Comparison of ENCODE assay signal across 1 cellular context in the genomic region with DNA sequence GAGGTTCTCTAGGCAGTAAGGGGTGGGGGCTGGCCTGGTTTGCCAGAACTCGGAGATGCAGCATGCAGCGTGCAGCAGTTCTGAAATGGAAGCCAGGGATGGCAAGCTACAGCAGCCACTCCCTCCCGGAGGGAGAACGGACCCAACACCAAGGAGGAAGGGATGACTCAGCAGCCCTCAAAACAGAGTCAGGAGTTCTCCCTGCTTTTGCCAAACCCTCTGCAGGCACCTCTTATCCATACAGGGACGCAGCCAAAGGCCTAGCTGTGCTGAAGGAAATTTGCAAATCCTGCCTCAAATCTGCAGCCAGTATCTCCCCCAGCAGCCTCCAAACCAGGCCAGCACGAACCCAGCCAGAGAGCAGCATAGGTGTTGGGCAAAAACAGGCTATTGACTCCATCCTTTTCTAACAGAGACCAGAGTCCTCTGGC.
A peak's percentile ranks its signal among the peaks of the same experiment; 100 is the strongest.
TF ChIP-seq lines count a peak whose summit lies in the region.

No MANE protein-coding gene starts in this region.

TF ChIP-seq in HepG2, 621 proteins besides CTCF, POLR2A, EP300 and RAD21 (continued from another document):
- TF ChIP-seq ZSCAN31 (CRISPR knock-in tag; IDR thresholded peaks at IDR 0.05; ENCODE audit: low read depth) (no peak), ZNF292 (CRISPR knock-in tag; IDR thresholded peaks at IDR 0.05; ENCODE audit: borderline replicate concordance, low read depth) (0 out of 2 replicates have a peak, but pooled peaks have one; percentile 33), KLF11 (CRISPR knock-in tag; IDR thresholded peaks at IDR 0.05) (peak; percentile 49; the same call in 1 of the 2 replicates), MAFG (CRISPR knock-in tag; IDR thresholded peaks at IDR 0.05) (peak; percentile 83; the same call in 1 of the 2 replicates), MATR3 (CRISPR knock-in tag; IDR thresholded peaks at IDR 0.05) (no peak), KDM5B (CRISPR knock-in tag; IDR thresholded peaks at IDR 0.05; ENCODE audit: borderline replicate concordance) (peak; percentile 62; the same call in 1 of the 2 replicates), NFE2L1 (CRISPR knock-in tag; IDR thresholded peaks at IDR 0.05; ENCODE audit: borderline replicate concordance) (peak; percentile 87; the same call in 1 of the 2 replicates), GATAD2A (CRISPR knock-in tag; IDR thresholded peaks at IDR 0.05) (peak; percentile 8; the same call in 1 of the 2 replicates), ESRRA (CRISPR knock-in tag; IDR thresholded peaks at IDR 0.05; ENCODE audit: low read depth) (no peak), ZNF792 (CRISPR knock-in tag; IDR thresholded peaks at IDR 0.05) (peak; percentile 61; the same call in 1 of the 2 replicates), ZNF777 (CRISPR knock-in tag; IDR thresholded peaks at IDR 0.05) (no peak), ZNF232 (CRISPR knock-in tag; IDR thresholded peaks at IDR 0.05; ENCODE audit: borderline replicate concordance) (no peak), ZNF441 (CRISPR knock-in tag; IDR thresholded peaks at IDR 0.05; ENCODE audit: borderline replicate concordance) (no peak), ZNF572 (CRISPR knock-in tag; IDR thresholded peaks at IDR 0.05) (no peak), KDM5A (IDR thresholded peaks at IDR 0.05; ENCODE audit: borderline replicate concordance, low read length) (no peak), NFE2 (CRISPR knock-in tag; IDR thresholded peaks at IDR 0.05) (peak; percentile 82)
- TF ChIP-seq, protein P1, sequence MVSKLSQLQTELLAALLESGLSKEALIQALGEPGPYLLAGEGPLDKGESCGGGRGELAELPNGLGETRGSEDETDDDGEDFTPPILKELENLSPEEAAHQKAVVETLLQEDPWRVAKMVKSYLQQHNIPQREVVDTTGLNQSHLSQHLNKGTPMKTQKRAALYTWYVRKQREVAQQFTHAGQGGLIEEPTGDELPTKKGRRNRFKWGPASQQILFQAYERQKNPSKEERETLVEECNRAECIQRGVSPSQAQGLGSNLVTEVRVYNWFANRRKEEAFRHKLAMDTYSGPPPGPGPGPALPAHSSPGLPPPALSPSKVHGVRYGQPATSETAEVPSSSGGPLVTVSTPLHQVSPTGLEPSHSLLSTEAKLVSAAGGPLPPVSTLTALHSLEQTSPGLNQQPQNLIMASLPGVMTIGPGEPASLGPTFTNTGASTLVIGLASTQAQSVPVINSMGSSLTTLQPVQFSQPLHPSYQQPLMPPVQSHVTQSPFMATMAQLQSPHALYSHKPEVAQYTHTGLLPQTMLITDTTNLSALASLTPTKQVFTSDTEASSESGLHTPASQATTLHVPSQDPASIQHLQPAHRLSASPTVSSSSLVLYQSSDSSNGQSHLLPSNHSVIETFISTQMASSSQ (IDR thresholded peaks at IDR 0.05; ENCODE audit: low read depth), result no peak
- TF ChIP-seq, protein P1 (CRISPR knock-in tag; IDR thresholded peaks at IDR 0.05; ENCODE audit: borderline replicate concordance), result 0 out of 2 replicates have a peak, but pooled peaks have one; percentile 16
- TF ChIP-seq, protein P2, sequence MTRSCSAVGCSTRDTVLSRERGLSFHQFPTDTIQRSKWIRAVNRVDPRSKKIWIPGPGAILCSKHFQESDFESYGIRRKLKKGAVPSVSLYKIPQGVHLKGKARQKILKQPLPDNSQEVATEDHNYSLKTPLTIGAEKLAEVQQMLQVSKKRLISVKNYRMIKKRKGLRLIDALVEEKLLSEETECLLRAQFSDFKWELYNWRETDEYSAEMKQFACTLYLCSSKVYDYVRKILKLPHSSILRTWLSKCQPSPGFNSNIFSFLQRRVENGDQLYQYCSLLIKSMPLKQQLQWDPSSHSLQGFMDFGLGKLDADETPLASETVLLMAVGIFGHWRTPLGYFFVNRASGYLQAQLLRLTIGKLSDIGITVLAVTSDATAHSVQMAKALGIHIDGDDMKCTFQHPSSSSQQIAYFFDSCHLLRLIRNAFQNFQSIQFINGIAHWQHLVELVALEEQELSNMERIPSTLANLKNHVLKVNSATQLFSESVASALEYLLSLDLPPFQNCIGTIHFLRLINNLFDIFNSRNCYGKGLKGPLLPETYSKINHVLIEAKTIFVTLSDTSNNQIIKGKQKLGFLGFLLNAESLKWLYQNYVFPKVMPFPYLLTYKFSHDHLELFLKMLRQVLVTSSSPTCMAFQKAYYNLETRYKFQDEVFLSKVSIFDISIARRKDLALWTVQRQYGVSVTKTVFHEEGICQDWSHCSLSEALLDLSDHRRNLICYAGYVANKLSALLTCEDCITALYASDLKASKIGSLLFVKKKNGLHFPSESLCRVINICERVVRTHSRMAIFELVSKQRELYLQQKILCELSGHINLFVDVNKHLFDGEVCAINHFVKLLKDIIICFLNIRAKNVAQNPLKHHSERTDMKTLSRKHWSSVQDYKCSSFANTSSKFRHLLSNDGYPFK (CRISPR knock-in tag; IDR thresholded peaks at IDR 0.05; ENCODE audit: borderline replicate concordance), result no peak
- TF ChIP-seq, protein P3, sequence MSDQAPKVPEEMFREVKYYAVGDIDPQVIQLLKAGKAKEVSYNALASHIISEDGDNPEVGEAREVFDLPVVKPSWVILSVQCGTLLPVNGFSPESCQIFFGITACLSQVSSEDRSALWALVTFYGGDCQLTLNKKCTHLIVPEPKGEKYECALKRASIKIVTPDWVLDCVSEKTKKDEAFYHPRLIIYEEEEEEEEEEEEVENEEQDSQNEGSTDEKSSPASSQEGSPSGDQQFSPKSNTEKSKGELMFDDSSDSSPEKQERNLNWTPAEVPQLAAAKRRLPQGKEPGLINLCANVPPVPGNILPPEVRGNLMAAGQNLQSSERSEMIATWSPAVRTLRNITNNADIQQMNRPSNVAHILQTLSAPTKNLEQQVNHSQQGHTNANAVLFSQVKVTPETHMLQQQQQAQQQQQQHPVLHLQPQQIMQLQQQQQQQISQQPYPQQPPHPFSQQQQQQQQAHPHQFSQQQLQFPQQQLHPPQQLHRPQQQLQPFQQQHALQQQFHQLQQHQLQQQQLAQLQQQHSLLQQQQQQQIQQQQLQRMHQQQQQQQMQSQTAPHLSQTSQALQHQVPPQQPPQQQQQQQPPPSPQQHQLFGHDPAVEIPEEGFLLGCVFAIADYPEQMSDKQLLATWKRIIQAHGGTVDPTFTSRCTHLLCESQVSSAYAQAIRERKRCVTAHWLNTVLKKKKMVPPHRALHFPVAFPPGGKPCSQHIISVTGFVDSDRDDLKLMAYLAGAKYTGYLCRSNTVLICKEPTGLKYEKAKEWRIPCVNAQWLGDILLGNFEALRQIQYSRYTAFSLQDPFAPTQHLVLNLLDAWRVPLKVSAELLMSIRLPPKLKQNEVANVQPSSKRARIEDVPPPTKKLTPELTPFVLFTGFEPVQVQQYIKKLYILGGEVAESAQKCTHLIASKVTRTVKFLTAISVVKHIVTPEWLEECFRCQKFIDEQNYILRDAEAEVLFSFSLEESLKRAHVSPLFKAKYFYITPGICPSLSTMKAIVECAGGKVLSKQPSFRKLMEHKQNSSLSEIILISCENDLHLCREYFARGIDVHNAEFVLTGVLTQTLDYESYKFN (CRISPR knock-in tag; conservative IDR thresholded peaks at IDR 0.05), result peak; percentile 73
- TF ChIP-seq, protein P4, sequence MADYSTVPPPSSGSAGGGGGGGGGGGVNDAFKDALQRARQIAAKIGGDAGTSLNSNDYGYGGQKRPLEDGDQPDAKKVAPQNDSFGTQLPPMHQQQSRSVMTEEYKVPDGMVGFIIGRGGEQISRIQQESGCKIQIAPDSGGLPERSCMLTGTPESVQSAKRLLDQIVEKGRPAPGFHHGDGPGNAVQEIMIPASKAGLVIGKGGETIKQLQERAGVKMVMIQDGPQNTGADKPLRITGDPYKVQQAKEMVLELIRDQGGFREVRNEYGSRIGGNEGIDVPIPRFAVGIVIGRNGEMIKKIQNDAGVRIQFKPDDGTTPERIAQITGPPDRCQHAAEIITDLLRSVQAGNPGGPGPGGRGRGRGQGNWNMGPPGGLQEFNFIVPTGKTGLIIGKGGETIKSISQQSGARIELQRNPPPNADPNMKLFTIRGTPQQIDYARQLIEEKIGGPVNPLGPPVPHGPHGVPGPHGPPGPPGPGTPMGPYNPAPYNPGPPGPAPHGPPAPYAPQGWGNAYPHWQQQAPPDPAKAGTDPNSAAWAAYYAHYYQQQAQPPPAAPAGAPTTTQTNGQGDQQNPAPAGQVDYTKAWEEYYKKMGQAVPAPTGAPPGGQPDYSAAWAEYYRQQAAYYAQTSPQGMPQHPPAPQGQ (CRISPR knock-in tag; IDR thresholded peaks at IDR 0.05; ENCODE audit: borderline replicate concordance), result no peak
TF ChIP-seq in HepG2: peak in this region for 43.
